8 cellular contexts compared by ENCODE assay signal in the genomic region with DNA sequence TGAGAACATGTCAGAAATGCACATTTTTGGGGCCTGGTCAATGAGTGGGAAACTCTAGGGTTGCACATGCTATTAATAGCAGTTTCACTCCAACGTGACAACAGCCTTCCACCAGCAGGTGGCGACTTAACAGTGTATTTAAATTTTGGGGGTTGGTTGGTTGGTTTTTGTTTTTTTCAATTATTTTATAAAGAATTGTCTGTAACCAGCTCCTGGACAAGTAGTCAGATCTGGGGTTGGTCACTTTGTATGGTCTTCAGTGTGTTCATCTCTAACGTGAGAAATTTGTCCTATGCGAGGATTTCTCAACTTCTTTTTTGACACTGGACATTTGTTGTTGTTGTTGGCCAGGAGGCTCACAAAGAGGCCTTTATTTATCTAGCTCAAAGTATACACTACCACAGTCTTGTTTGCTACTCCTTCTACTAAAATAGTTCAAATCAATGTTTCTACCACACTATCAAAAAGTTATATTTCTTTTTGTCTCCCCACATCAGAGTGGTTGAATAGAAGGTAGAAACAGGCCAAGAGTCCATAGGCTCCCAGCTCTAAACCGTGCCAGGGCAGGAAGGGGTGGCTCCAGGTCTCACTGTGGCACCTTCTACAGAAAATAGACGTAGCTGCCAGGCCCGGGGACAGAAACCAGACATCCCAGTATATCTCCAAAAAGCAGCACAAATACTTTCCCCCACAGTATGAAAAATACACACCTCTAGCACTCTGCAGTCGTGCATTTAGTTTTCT.
DNase-seq lines count a peak whose midpoint lies in the region; ATAC-seq and TF ChIP-seq lines count a peak whose summit lies in the region.

No MANE protein-coding gene starts in this region.

- H3K9me2 ChIP-seq in hepatocyte (replicated peaks; ENCODE audit: insufficient read depth): no peaks in the 10 kb centered on the region

- H3K9me3 ChIP-seq in hepatocyte (ENCODE audit: low read depth) (no peaks in the 10 kb centered on the region), spleen (no peaks in the 10 kb centered on the region)

- H2AFZ ChIP-seq in hepatocyte: peak overlapping the region; percentile 4

- no peak overlapping the region for H3K4me2 ChIP-seq in hepatocyte

- peak; percentile 91 for TF ChIP-seq CTCF in hepatocyte (IDR thresholded peaks at IDR 0.05; ENCODE audit: poor library complexity)
- TF ChIP-seq CTCF in spleen (IDR thresholded peaks at IDR 0.05 in 8 of 11, conservative IDR thresholded peaks at IDR 0.05 in 3 of 11): peak; percentile 66 to 86 (median 79)

- H3K27ac ChIP-seq in hepatocyte (no peak overlapping the region), spleen (no peak overlapping the region)

- no peak overlapping the region for H3K4me3 ChIP-seq in hepatocyte
- no peak overlapping the region for H3K4me3 ChIP-seq in spleen

- ATAC-seq in GM19463 (IDR thresholded peaks at IDR 0.05; ENCODE audit: unreplicated experiment): peak; percentile 50

- H4K20me1 ChIP-seq in hepatocyte (ENCODE audit: insufficient read depth, poor library complexity, severe bottlenecking): no peaks in the 10 kb centered on the region

- TF ChIP-seq RAD21 in Ishikawa (IDR thresholded peaks at IDR 0.05; ENCODE audit: low read depth): peak; percentile 68

- no peaks in the 10 kb centered on the region for H3K27me3 ChIP-seq in hepatocyte
- H3K27me3 ChIP-seq in spleen (replicated peaks in 1 of 7): no peaks in the 10 kb centered on the region

- WGBS in hepatocyte (ENCODE audit: low lambda C conversion rate, missing lambda C conversion rate): 46% methylated on average over 8 of the region's 8 CpGs
- 41 to 51% (median 46%) methylated on average over 8 of the region's 8 CpGs for WGBS in spleen, 5 donors

- H3K4me1 ChIP-seq in hepatocyte (ENCODE audit: insufficient read depth): no peaks in the 10 kb centered on the region
- H3K4me1 ChIP-seq in spleen: peaks cover 0 to 8% (median 0%) of the 10 kb centered on the region in 6 donors

- H3K36me3 ChIP-seq in hepatocyte (replicated peaks; ENCODE audit: insufficient read depth, low read depth) (no peaks in the 10 kb centered on the region), spleen (peaks cover 0 to 9% (median 0%) of the 10 kb centered on the region in 6 donors)

- DNase-seq in COR-L47 (lab: John Stamatoyannopoulos, UW) (peak; percentile 60), T-helper 2 cell (peak; percentile 7 to 66 (median 50)), anterior cingulate cortex (lab: John Stamatoyannopoulos, UW) (peak in 43 of 58 donors; percentile 5 to 73 (median 25)), hepatocyte (ENCODE audit: low spot score) (peak; percentile 84), spleen (peak; percentile 83), NCI-H187 (lab: John Stamatoyannopoulos, UW) (no peak)

- TF ChIP-seq EP300 in Ishikawa (IDR thresholded peaks at IDR 0.05; ENCODE audit: borderline replicate concordance): no peak

- intact Hi-C loops in spleen (cut with DNase I; ENCODE audit: low total_unique reads): loop anchor here (2.0 to 5.0 kb wide), 2 partner anchors 225 to 295 kb away; no protein-coding TSS in a partner anchor

- no peaks in the 10 kb centered on the region for H3K79me2 ChIP-seq in hepatocyte

- no peak for TF ChIP-seq POLR2A in spleen (IDR thresholded peaks at IDR 0.05)

TF ChIP-seq in Ishikawa, 13 proteins besides CTCF, POLR2A, EP300 and RAD21:
- TF ChIP-seq FOXM1 (IDR thresholded peaks at IDR 0.05; ENCODE audit: borderline replicate concordance, low read depth) (no peak), EGR1 (IDR thresholded peaks at IDR 0.05) (no peak)
- TF ChIP-seq, protein P1, sequence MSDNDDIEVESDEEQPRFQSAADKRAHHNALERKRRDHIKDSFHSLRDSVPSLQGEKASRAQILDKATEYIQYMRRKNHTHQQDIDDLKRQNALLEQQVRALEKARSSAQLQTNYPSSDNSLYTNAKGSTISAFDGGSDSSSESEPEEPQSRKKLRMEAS (IDR thresholded peaks at IDR 0.05): peak; percentile 20; the same call in 1 of the 2 replicates
TF ChIP-seq in Ishikawa: peak in this region for 1.

Comparison
In these comparisons a context has a peak if more than half of its experiments do, and no peak if none do; other contexts are left out.
1. DNase-seq: peak in COR-L47 (single experiment), T-helper 2 cell (5 of 5), anterior cingulate cortex (43 of 58), hepatocyte (single experiment) and spleen (single experiment); none in NCI-H187 (0 of 2).